In genomic region chr4:4960574-4960973, GRCh38 we compare ENCODE assay signal across 39 cellular contexts. TPM values are rescaled to one million over a fixed set of nuclear protein-coding genes. Genes with fewer than 3 reads are reported as not detected.
"Had no signal": no experiment of that assay in that cellular context is flagged by ENCODE, and none has a peak within 500 bp of the region (broad histone marks: within the 10 kb centered on the region; RNA-seq: fewer than 3 reads in every experiment).

No MANE protein-coding gene starts in this region.

- H3K36me3 ChIP-seq: brain microvascular endothelial cell had no signal

- ATAC-seq: activated CD8-positive, alpha-beta memory T cell treated with anti-CD3 and anti-CD28 coated beads, Interleukin-2, amount 10 ng/mL, durations not matched to agents 7 days and 5 days; PC-3; Right ventricle myocardium inferior; SK-N-SH treated with all-trans-retinoic acid at 6 μM for 48 hours; T-cell; T-helper 17 cell had no signal

- FAIRE-seq: RCC 7860 had no signal

- H3K27ac ChIP-seq: brain microvascular endothelial cell, RWPE1, VCaP had no signal

- H3K27me3 ChIP-seq: brain microvascular endothelial cell had no signal

- DNase-seq: activated CD4-positive, alpha-beta memory T cell treated with anti-CD3 and anti-CD28 coated beads, Interleukin-2, amount 10 ng/mL, durations not matched to agents 7 days and 5 days; activated CD4-positive, alpha-beta T cell treated with anti-CD3 and anti-CD28 coated beads for 1 hour; activated CD4-positive, alpha-beta T cell treated with anti-CD3 and anti-CD28 coated beads for 48 hours; activated CD4-positive, CD25-positive, alpha-beta regulatory T cell; activated CD8-positive, alpha-beta memory T cell treated with anti-CD3 and anti-CD28 coated beads for 24 hours; activated CD8-positive, alpha-beta memory T cell treated with anti-CD3 and anti-CD28 coated beads, Interleukin-2, amount 10 ng/mL, durations not matched to agents 7 days and 5 days; activated CD8-positive, alpha-beta memory T cell treated with anti-CD3 and anti-CD28 coated beads, Interleukin-2, amount 50 U/mL, for 48 hours; activated effector memory CD4-positive, alpha-beta T cell treated with Interleukin-2 at 50 U/mL for 16 hours; activated naive CD4-positive, alpha-beta T cell; activated naive CD4-positive, alpha-beta T cell treated with anti-CD3 and anti-CD28 coated beads, Interleukin-2, amount 50 U/mL, for 16 hours; activated naive CD8-positive, alpha-beta T cell treated with anti-CD3 and anti-CD28 coated beads for 36 hours; activated T-cell treated with anti-CD3 and anti-CD28 coated beads, Interleukin-2, amount 50 U/mL, for 48 hours; amniotic stem cell; aorta; brain microvascular endothelial cell; central memory CD4-positive, alpha-beta T cell; Kasumi-1; KG1; NCI-H1092 treated with DMSO at 0.1 percent for 48 hours; NCI-H1417; NCI-H146; NCI-H187; NCI-H2029 treated with DMSO at 0.1 percent for 48 hours; NCI-H2107; NCI-H2171 treated with DMSO at 0.1 percent for 48 hours; NCI-H2227 treated with DMSO at 0.1 percent for 48 hours; NCI-H446; NCI-H69; NCI-H82; PC-3; SIG-M5; T-cell; T-helper 17 cell had no signal

RNA-seq across cellular contexts. Expression of gene CYTL1, which starts 58.7 kb away (rescaled TPM):
- total RNA-seq: activated CD4-positive, alpha-beta memory T cell treated with anti-CD3 and anti-CD28 coated beads, Interleukin-2, amount 10 ng/mL, durations not matched to agents 7 days and 5 days; activated CD8-positive, alpha-beta memory T cell treated with anti-CD3 and anti-CD28 coated beads, Interleukin-2, amount 10 ng/mL, durations not matched to agents 7 days and 5 days; activated naive CD8-positive, alpha-beta T cell treated with anti-CD3 and anti-CD28 coated beads for 36 hours; PC-3; SK-MEL-5; T-helper 17 cell had no signal
